In the genomic region with DNA sequence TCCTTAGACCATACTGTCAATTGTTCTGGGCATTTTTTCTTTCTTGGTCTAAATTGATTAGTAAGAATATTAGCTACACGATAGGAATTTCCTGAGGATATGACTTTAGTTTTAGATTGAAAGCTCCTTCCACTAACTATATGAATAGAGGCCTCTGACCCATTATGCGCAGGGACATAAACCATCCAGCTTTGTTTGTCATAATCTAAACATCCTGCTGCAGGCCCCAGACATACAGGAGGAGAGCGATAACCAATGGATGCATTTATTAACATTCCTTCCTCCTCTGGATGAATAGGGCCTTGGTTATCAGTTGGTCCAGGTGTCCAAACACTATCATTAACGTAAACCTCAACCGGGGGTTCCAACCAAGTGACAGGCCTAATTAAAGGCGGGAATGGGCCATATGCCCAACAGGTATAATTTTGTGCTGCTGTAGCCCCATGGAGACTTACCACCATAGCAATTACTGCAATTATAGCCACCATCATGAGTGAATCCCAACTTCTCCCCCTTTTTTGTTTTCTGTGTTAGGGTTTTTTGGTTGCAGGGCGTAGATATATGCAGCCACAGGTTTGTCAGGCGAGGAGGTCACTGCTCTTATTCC, we compare ENCODE assay signal across 23 cellular contexts. TPM values are rescaled to one million over a fixed set of nuclear protein-coding genes. Genes with fewer than 3 reads are reported as not detected.
DNase-seq lines count a peak whose midpoint lies in the region; ATAC-seq and TF ChIP-seq lines count a peak whose summit lies in the region.
"Had no signal": no experiment of that assay in that cellular context is flagged by ENCODE, and none has a peak within 500 bp of the region (broad histone marks: within the 10 kb centered on the region; RNA-seq: fewer than 3 reads in every experiment).

No MANE protein-coding gene starts in this region.

- H3K9ac ChIP-seq in Karpas-422 (ENCODE audit: low read length), result no peak overlapping the region

- no peaks in the 10 kb centered on the region for H3K9me2 ChIP-seq in Karpas-422 (replicated peaks; ENCODE audit: insufficient read depth, low read length)

- H3K27me3 ChIP-seq in Karpas-422 (ENCODE audit: low read length), result no peaks in the 10 kb centered on the region

- H3K9me3 ChIP-seq in Karpas-422 (ENCODE audit: low read length), result no peaks in the 10 kb centered on the region

- no peak overlapping the region for H3K27ac ChIP-seq in Karpas-422 (ENCODE audit: low read length)
- H3K27ac ChIP-seq: A549 had no signal

- H3K27ac Mint-ChIP-seq in endothelial cell (ENCODE audit: unreplicated experiment), result no peak overlapping the region
- H3K27ac Mint-ChIP-seq: CD4-positive, CD25-positive, alpha-beta regulatory T cell; GM23338; HFFc6; T-helper 1 cell treated with Interleukin-12 subunit alpha and Interleukin-12 subunit beta and Interleukin-4 antibody, amounts not matched to agents 30 μg/mL and 1 μg/mL, for 36 hours had no signal

- no peaks in the 10 kb centered on the region for H4K20me1 ChIP-seq in Karpas-422 (ENCODE audit: insufficient read depth, low read depth, low read length)

- peaks cover 13% of the 10 kb centered on the region for H3K4me1 Mint-ChIP-seq in endothelial cell (ENCODE audit: unreplicated experiment)

- peaks cover 4% of the 10 kb centered on the region for H3K36me3 Mint-ChIP-seq in endothelial cell (ENCODE audit: low read depth, unreplicated experiment)
- H3K36me3 Mint-ChIP-seq: CD4-positive, CD25-positive, alpha-beta regulatory T cell had no signal

- no peak overlapping the region for H3K4me3 Mint-ChIP-seq in endothelial cell (ENCODE audit: unreplicated experiment)
- H3K4me3 Mint-ChIP-seq: CD4-positive, CD25-positive, alpha-beta regulatory T cell; GM23338; HFFc6; T-helper 1 cell treated with Interleukin-12 subunit alpha and Interleukin-12 subunit beta and Interleukin-4 antibody, amounts not matched to agents 30 μg/mL and 1 μg/mL, for 36 hours had no signal

- no peaks in the 10 kb centered on the region for H3K79me2 ChIP-seq in Karpas-422 (ENCODE audit: low read length)

- TF ChIP-seq CTCF in endothelial cell (IDR thresholded peaks at IDR 0.05; ENCODE audit: unreplicated experiment), result no peak

- DNase-seq in DMS153 (lab: John Stamatoyannopoulos, UW), result peak; percentile 74
- DNase-seq in NCI-H1417 treated with DMSO at 0.1 percent for 48 hours (lab: John Stamatoyannopoulos, UW), result peak; percentile 12
- DNase-seq in NCI-H748 treated with DMSO at 0.1 percent for 48 hours (lab: John Stamatoyannopoulos, UW), result peak; percentile 63
- peak; percentile 85 for DNase-seq in glomerular endothelial cell (ENCODE audit: extremely low read depth, low read depth, low spot score)
- no peak for DNase-seq in Karpas-422
- no peak for DNase-seq in endothelial cell (ENCODE audit: low spot score)
- no peak for DNase-seq in GM19240 (ENCODE audit: insufficient read length, low spot score)
- DNase-seq: AML-193; Calu3; CD4-positive, CD25-positive, alpha-beta regulatory T cell; DND-41; GF-D8; HFFc6; MV-4-11; NCI-H187 treated with DMSO at 0.1 percent for 48 hours; NCI-H226; NCI-H526 had no signal

- ATAC-seq in HG03521 (IDR thresholded peaks at IDR 0.05; ENCODE audit: unreplicated experiment), result no peak
- ATAC-seq: A549, GM23338, Panc1, Right ventricle myocardium inferior had no signal

- H3K4me1 ChIP-seq in Karpas-422 (ENCODE audit: low read length), result no peaks in the 10 kb centered on the region
- H3K4me1 ChIP-seq: A549 had no signal

- H3K27me3 Mint-ChIP-seq in endothelial cell (ENCODE audit: unreplicated experiment), result peaks cover 3% of the 10 kb centered on the region

- no peak overlapping the region for H3K4me2 ChIP-seq in Karpas-422 (ENCODE audit: low read depth, low read length, poor library complexity, severe bottlenecking)
- H3K4me2 ChIP-seq: A549, GM23338 had no signal

- H3K36me3 ChIP-seq in Karpas-422 (ENCODE audit: insufficient read depth, low read length), result no peaks in the 10 kb centered on the region

- H2AFZ ChIP-seq in Karpas-422 (ENCODE audit: low read length), result no peak overlapping the region
- H2AFZ ChIP-seq: GM23338 had no signal

- H3K9me3 Mint-ChIP-seq in endothelial cell (ENCODE audit: unreplicated experiment), result no peaks in the 10 kb centered on the region
- H3K9me3 Mint-ChIP-seq: HFFc6; T-helper 1 cell treated with Interleukin-12 subunit alpha and Interleukin-12 subunit beta and Interleukin-4 antibody, amounts not matched to agents 30 μg/mL and 1 μg/mL, for 36 hours had no signal

- no peak overlapping the region for H3K4me3 ChIP-seq in Karpas-422 (ENCODE audit: low read length)
- H3K4me3 ChIP-seq: A549, GM23338 had no signal

RNA-seq across cellular contexts. Expression of a gene that starts 32.6 kb away (rescaled TPM):
- total RNA-seq in glomerular endothelial cell (0.19 and 0.64 TPM in 2 replicates), endothelial cell (ENCODE audit: unreplicated experiment) (not detected)
- not detected in 2 replicates for total RNA-seq in Karpas-422 (2014; rRNA removed; shearing (Covaris generic); ENCODE audit: low replicate concordance)
- total RNA-seq: Calu3; CD4-positive, CD25-positive, alpha-beta regulatory T cell; GM23338; HFFc6; Right ventricle myocardium inferior had no signal

RNA-seq across cellular contexts. Expression of a gene that starts 34.4 kb away (rescaled TPM):
- total RNA-seq in glomerular endothelial cell (27.1 and 32.1 TPM in 2 replicates), endothelial cell (ENCODE audit: unreplicated experiment) (20.4 TPM)
- 6.0 and 8.9 TPM in 2 replicates for total RNA-seq in Karpas-422 (2014; rRNA removed; shearing (Covaris generic); ENCODE audit: low replicate concordance)

RNA-seq across cellular contexts. Expression of a gene that starts 48.3 kb away (rescaled TPM):
- total RNA-seq in glomerular endothelial cell (not detected in 2 replicates), endothelial cell (ENCODE audit: unreplicated experiment) (not detected)
- total RNA-seq in Karpas-422 (2014; rRNA removed; shearing (Covaris generic); ENCODE audit: low replicate concordance), result not detected in 2 replicates
- total RNA-seq: Calu3; CD4-positive, CD25-positive, alpha-beta regulatory T cell; HFFc6 had no signal

Comparison
In these comparisons a context has a peak if more than half of its experiments do, and no peak if none do; other contexts are left out.
1. DNase-seq: peak in DMS153 (single experiment), NCI-H1417 treated with DMSO at 0.1 percent for 48 hours (single experiment), NCI-H748 treated with DMSO at 0.1 percent for 48 hours (single experiment) and glomerular endothelial cell (single experiment); none in Karpas-422 (single experiment), endothelial cell (single experiment) and GM19240 (single experiment).